ENCODE assay signal across 7 cellular contexts in genomic region chr9:113454914-113455761, GRCh38. TPM values are rescaled to one million over a fixed set of nuclear protein-coding genes. Genes with fewer than 3 reads are reported as not detected.
A peak's percentile ranks its signal among the peaks of the same experiment; 100 is the strongest.
DNase-seq lines count a peak whose midpoint lies in the region.
"Had no signal": no experiment of that assay in that cellular context is flagged by ENCODE, and none has a peak within 500 bp of the region (broad histone marks: within the 10 kb centered on the region; RNA-seq: fewer than 3 reads in every experiment).

No MANE protein-coding gene starts in this region.

- H3K9me3 ChIP-seq in SJSA1 (replicated peaks) = no peaks in the 10 kb centered on the region

- H3K27me3 ChIP-seq in SJSA1 (replicated peaks) = no peaks in the 10 kb centered on the region

- DNase-seq in ELR (ENCODE audit: low read depth) (peak; percentile 81), SJSA1 (ENCODE audit: low read depth in 1 of 2, low spot score in 2 of 2) (peak; percentile 69 to 78), kidney glomerular epithelial cell (lab: John Stamatoyannopoulos, UW) (peak; percentile 52), NCI-H748 (lab: John Stamatoyannopoulos, UW; ENCODE audit: unreplicated experiment) (no peak), SKM-1 treated with dmso at 0.1 percent for 144 hours (lab: John Stamatoyannopoulos, UW; ENCODE audit: unreplicated experiment) (no peak), activated gamma-delta T cell (lab: John Stamatoyannopoulos, UW) (no peak)

- H3K27ac ChIP-seq in SJSA1 = peak overlapping the region; percentile 83
- H3K27ac ChIP-seq: VCaP had no signal

- H3K4me1 ChIP-seq in SJSA1 (replicated peaks) = peaks cover 32% of the 10 kb centered on the region

- H3K36me3 ChIP-seq in SJSA1 = no peaks in the 10 kb centered on the region

- no peak overlapping the region for H3K4me3 ChIP-seq in SJSA1

RNA-seq across cellular contexts. Expression of gene RGS3, which starts 8.4 kb away (rescaled TPM):
- total RNA-seq in SJSA1 (2014; rRNA removed; shearing (Covaris generic)) = 49.0 and 54.8 TPM in 2 replicates

RNA-seq across cellular contexts. Expression of gene C9orf43, which starts 44.6 kb away (rescaled TPM):
- 0.13 and 0.81 TPM in 2 replicates for total RNA-seq in SJSA1 (2014; rRNA removed; shearing (Covaris generic))

RNA-seq across cellular contexts. Expression of gene POLE3, which starts 44.7 kb away (rescaled TPM):
- 72.3 and 84.7 TPM in 2 replicates for total RNA-seq in SJSA1 (2014; rRNA removed; shearing (Covaris generic))

RNA-seq across cellular contexts. Expression of gene ALAD, which starts 54.1 kb away (rescaled TPM):
- 8.7 and 11.4 TPM in 2 replicates for total RNA-seq in SJSA1 (2014; rRNA removed; shearing (Covaris generic))

Comparison
In these comparisons a context has a peak if more than half of its experiments do, and no peak if none do; other contexts are left out.
1. DNase-seq: peak in ELR (single experiment), SJSA1 (2 of 2) and kidney glomerular epithelial cell (single experiment); none in NCI-H748 (single experiment), SKM-1 treated with dmso at 0.1 percent for 144 hours (single experiment) and activated gamma-delta T cell (single experiment).